In genomic region chr1:30742300-30742962, GRCh38 we compare ENCODE assay signal across 23 cellular contexts. TPM values are rescaled to one million over a fixed set of nuclear protein-coding genes. Genes with fewer than 3 reads are reported as not detected.
DNase-seq lines count a peak whose midpoint lies in the region; ATAC-seq and TF ChIP-seq lines count a peak whose summit lies in the region.
"Had no signal": no experiment of that assay in that cellular context is flagged by ENCODE, and none has a peak within 500 bp of the region (broad histone marks: within the 10 kb centered on the region; RNA-seq: fewer than 3 reads in every experiment).

No MANE protein-coding gene starts in this region.

- intact Hi-C loops in activated CD4-positive, alpha-beta T cell treated with anti-CD3 and anti-CD28 coated beads, Interleukin-2, amount 10 ng/mL, durations not matched to agents 24 days and 14 days (cut with micrococcal nuclease) = loop anchor here (10.0 kb wide), 1 partner anchor 322 kb away; the partner anchor contains the start of gene PUM1

- TF ChIP-seq POLR2A in gastroesophageal sphincter (IDR thresholded peaks at IDR 0.05) = no peak

- H3K4me1 Mint-ChIP-seq in activated CD4-positive, alpha-beta T cell treated with anti-CD3 and anti-CD28 coated beads, Interleukin-2, amount 10 ng/mL, durations not matched to agents 24 days and 14 days = peaks cover 84% of the 10 kb centered on the region
- peaks cover 54 to 85% (median 63%) of the 10 kb centered on the region in 3 donors for H3K4me1 Mint-ChIP-seq in IgD-negative memory B cell
- peaks cover 86% of the 10 kb centered on the region for H3K4me1 Mint-ChIP-seq in activated naive CD8-positive, alpha-beta T cell treated with anti-CD3 and anti-CD28 coated beads, Interleukin-2, amount 10 ng/mL, durations not matched to agents 7 days and 5 days

- no peaks in the 10 kb centered on the region for H3K27me3 Mint-ChIP-seq in activated CD4-positive, alpha-beta T cell treated with anti-CD3 and anti-CD28 coated beads, Interleukin-2, amount 10 ng/mL, durations not matched to agents 24 days and 14 days
- no peaks in the 10 kb centered on the region for H3K27me3 Mint-ChIP-seq in IgD-negative memory B cell
- H3K27me3 Mint-ChIP-seq in activated naive CD8-positive, alpha-beta T cell treated with anti-CD3 and anti-CD28 coated beads, Interleukin-2, amount 10 ng/mL, durations not matched to agents 7 days and 5 days = no peaks in the 10 kb centered on the region
- H3K27me3 Mint-ChIP-seq: dendritic cell treated with granulocyte-macrophage colony-stimulating factor and Interleukin-4, amounts not matched to agents 40 ng/mL and 50 ng/mL, for 4 days had no signal

- no peaks in the 10 kb centered on the region for H4K20me1 ChIP-seq in osteoblast (ENCODE audit: insufficient read depth, low read length)

- H3K27ac Mint-ChIP-seq in activated CD4-positive, alpha-beta T cell treated with anti-CD3 and anti-CD28 coated beads, Interleukin-2, amount 10 ng/mL, durations not matched to agents 24 days and 14 days = peak overlapping the region; percentile 99
- peak overlapping the region; percentile 89 to 98 (median 92) for H3K27ac Mint-ChIP-seq in IgD-negative memory B cell
- peak overlapping the region; percentile 96 for H3K27ac Mint-ChIP-seq in activated naive CD8-positive, alpha-beta T cell treated with anti-CD3 and anti-CD28 coated beads, Interleukin-2, amount 10 ng/mL, durations not matched to agents 7 days and 5 days
- H3K27ac Mint-ChIP-seq: dendritic cell treated with granulocyte-macrophage colony-stimulating factor and Interleukin-4, amounts not matched to agents 40 ng/mL and 50 ng/mL, for 4 days; mesothelial cell of epicardium had no signal

- H3K27me3 ChIP-seq in osteoblast (ENCODE audit: insufficient read depth, low read length) = peaks cover 9% of the 10 kb centered on the region
- H3K27me3 ChIP-seq in gastroesophageal sphincter = no peaks in the 10 kb centered on the region

- peaks cover 59% of the 10 kb centered on the region for H3K36me3 Mint-ChIP-seq in activated CD4-positive, alpha-beta T cell treated with anti-CD3 and anti-CD28 coated beads, Interleukin-2, amount 10 ng/mL, durations not matched to agents 24 days and 14 days (ENCODE audit: low read depth)
- H3K36me3 Mint-ChIP-seq in IgD-negative memory B cell = peaks cover 24% of the 10 kb centered on the region
- peaks cover 50% of the 10 kb centered on the region for H3K36me3 Mint-ChIP-seq in activated naive CD8-positive, alpha-beta T cell treated with anti-CD3 and anti-CD28 coated beads, Interleukin-2, amount 10 ng/mL, durations not matched to agents 7 days and 5 days
- H3K36me3 Mint-ChIP-seq: brain, mesothelial cell of epicardium had no signal

- no peak overlapping the region for H2AFZ ChIP-seq in osteoblast (ENCODE audit: low read length)

- DNase-seq in activated CD4-positive, alpha-beta T cell treated with anti-CD3 and anti-CD28 coated beads, Interleukin-2, amount 10 ng/mL, durations not matched to agents 24 days and 14 days = no peak
- no peak for DNase-seq in activated CD4-positive, alpha-beta T cell treated with anti-CD3 and anti-CD28 coated beads, Interleukin-2, amount 50 U/mL, for 4 hours
- DNase-seq in activated naive CD8-positive, alpha-beta T cell treated with anti-CD3 and anti-CD28 coated beads, Interleukin-2, amount 10 ng/mL, durations not matched to agents 7 days and 5 days = no peak
- DNase-seq in osteoblast (ENCODE audit: insufficient read length, low spot score, missing footprints) = peak; percentile 39
- DNase-seq in stimulated activated CD4-positive, alpha-beta T cell treated with anti-CD3 and anti-CD28 coated beads, Interleukin-4, amount 100 ng/mL, for 24 hours = no peak
- DNase-seq in DMS 273 treated with DMSO at 0.1 percent for 48 hours (lab: John Stamatoyannopoulos, UW) = no peak
- DNase-seq: activated CD4-positive, alpha-beta T cell treated with anti-CD3 and anti-CD28 coated beads for 48 hours; activated effector memory CD4-positive, alpha-beta T cell treated with Interleukin-2 at 50 U/mL for 16 hours; Caco-2; esophagus squamous epithelium; H9; heart right ventricle; occipital lobe; stimulated activated CD4-positive, alpha-beta T cell treated with anti-CD3 and anti-CD28 coated beads, Interleukin-2, amount 100 ng/mL, for 48 hours; trophoblast cell had no signal

- H3K27ac ChIP-seq in osteoblast (ENCODE audit: low read depth, low read length) (no peak overlapping the region), gastroesophageal sphincter (no peak overlapping the region)

- POLR2A ChIA-PET in activated naive CD8-positive, alpha-beta T cell treated with anti-CD3 and anti-CD28 coated beads, Interleukin-2, amount 10 ng/mL, durations not matched to agents 7 days and 5 days (lab: Charles Lee) = interaction anchor here (1.3 to 11.7 kb wide), 4 partner anchors 10 to 37 kb away, joined by 6 to 284 read pairs (median 8); partner anchors contain the start of gene LAPTM5

- TF ChIP-seq CTCF in osteoblast (IDR thresholded peaks at IDR 0.05; ENCODE audit: extremely low read depth, low read depth, low read length) (no peak), gastroesophageal sphincter (IDR thresholded peaks at IDR 0.05) (no peak)

- H3K9me3 Mint-ChIP-seq in activated CD4-positive, alpha-beta T cell treated with anti-CD3 and anti-CD28 coated beads, Interleukin-2, amount 10 ng/mL, durations not matched to agents 24 days and 14 days = no peaks in the 10 kb centered on the region
- H3K9me3 Mint-ChIP-seq in IgD-negative memory B cell = no peaks in the 10 kb centered on the region
- H3K9me3 Mint-ChIP-seq in activated naive CD8-positive, alpha-beta T cell treated with anti-CD3 and anti-CD28 coated beads, Interleukin-2, amount 10 ng/mL, durations not matched to agents 7 days and 5 days = no peaks in the 10 kb centered on the region
- H3K9me3 Mint-ChIP-seq: dendritic cell treated with granulocyte-macrophage colony-stimulating factor and Interleukin-4, amounts not matched to agents 40 ng/mL and 50 ng/mL, for 4 days; H9 had no signal

- no peak for TF ChIP-seq EP300 in gastroesophageal sphincter (IDR thresholded peaks at IDR 0.05)

- H3K9me3 ChIP-seq in osteoblast (ENCODE audit: low read depth, low read length) (no peaks in the 10 kb centered on the region), gastroesophageal sphincter (no peaks in the 10 kb centered on the region)
- H3K9me3 ChIP-seq: Caco-2, esophagus squamous epithelium, heart right ventricle had no signal

- H3K79me2 ChIP-seq in osteoblast (ENCODE audit: insufficient read depth, low read length) = no peaks in the 10 kb centered on the region

- 60% methylated on average over 1 of the region's 11 CpGs; no CpG with 5 or more reads in 1 of the 2 donors for WGBS in gastroesophageal sphincter (ENCODE audit: low coverage in 1 of 2), 2 donors

- H3K4me2 ChIP-seq in osteoblast (ENCODE audit: insufficient read depth, low read length) = no peak overlapping the region

- H3K36me3 ChIP-seq in osteoblast (ENCODE audit: insufficient read depth, low read length) (no peaks in the 10 kb centered on the region), gastroesophageal sphincter (no peaks in the 10 kb centered on the region)

- no peak for ATAC-seq in activated naive CD8-positive, alpha-beta T cell treated with anti-CD3 and anti-CD28 coated beads, Interleukin-2, amount 10 ng/mL, durations not matched to agents 7 days and 5 days (ENCODE audit: low read depth)
- ATAC-seq in gastroesophageal sphincter = no peak
- ATAC-seq: heart right ventricle, sciatic nerve had no signal

- H3K4me1 ChIP-seq in osteoblast (ENCODE audit: insufficient read depth, low read length) = no peaks in the 10 kb centered on the region
- no peaks in the 10 kb centered on the region for H3K4me1 ChIP-seq in gastroesophageal sphincter

- peak overlapping the region; percentile 89 for H3K4me3 Mint-ChIP-seq in activated CD4-positive, alpha-beta T cell treated with anti-CD3 and anti-CD28 coated beads, Interleukin-2, amount 10 ng/mL, durations not matched to agents 24 days and 14 days
- H3K4me3 Mint-ChIP-seq in IgD-negative memory B cell = peak overlapping the region in 3 of 4 donors; percentile 76 to 91 (median 91)
- H3K4me3 Mint-ChIP-seq in activated naive CD8-positive, alpha-beta T cell treated with anti-CD3 and anti-CD28 coated beads, Interleukin-2, amount 10 ng/mL, durations not matched to agents 7 days and 5 days = peak overlapping the region; percentile 11
- H3K4me3 Mint-ChIP-seq: brain; dendritic cell treated with granulocyte-macrophage colony-stimulating factor and Interleukin-4, amounts not matched to agents 40 ng/mL and 50 ng/mL, for 4 days; H9; mesothelial cell of epicardium had no signal

- H3K4me3 ChIP-seq in osteoblast (ENCODE audit: insufficient read depth, low read length) = no peak overlapping the region
- H3K4me3 ChIP-seq in gastroesophageal sphincter = no peak overlapping the region
- H3K4me3 ChIP-seq: esophagus squamous epithelium, heart right ventricle had no signal

RNA-seq across cellular contexts. Expression of gene LAPTM5, which starts 15.1 kb away (rescaled TPM):
- 178 and 179 TPM in 2 replicates for total RNA-seq in activated CD4-positive, alpha-beta T cell treated with anti-CD3 and anti-CD28 coated beads, Interleukin-2, amount 10 ng/mL, durations not matched to agents 24 days and 14 days
- 1,002 TPM for polyA plus RNA-seq in IgD-negative memory B cell
- total RNA-seq in activated naive CD8-positive, alpha-beta T cell treated with anti-CD3 and anti-CD28 coated beads, Interleukin-2, amount 10 ng/mL, durations not matched to agents 7 days and 5 days = 100 to 1,000 TPM; 474 to 485 TPM
- 0.72 and 1.8 TPM in 2 replicates for total RNA-seq in osteoblast
- 10 to 100 TPM in 3 of 4 donors, 1 to 10 TPM in 1; 8.9 to 75.4 (median 40.4) TPM for total RNA-seq in gastroesophageal sphincter
- total RNA-seq: A673, Caco-2, mesothelial cell of epicardium had no signal

RNA-seq across cellular contexts. Expression of gene MATN1, which starts 19.0 kb away (rescaled TPM):
- total RNA-seq in activated CD4-positive, alpha-beta T cell treated with anti-CD3 and anti-CD28 coated beads, Interleukin-2, amount 10 ng/mL, durations not matched to agents 24 days and 14 days = 0.50 and 0.54 TPM in 2 replicates
- not detected for polyA plus RNA-seq in IgD-negative memory B cell
- total RNA-seq in activated naive CD8-positive, alpha-beta T cell treated with anti-CD3 and anti-CD28 coated beads, Interleukin-2, amount 10 ng/mL, durations not matched to agents 7 days and 5 days = under 1 TPM in 1 of 2 experiments, not detected in 1; 0.26 TPM
- total RNA-seq in osteoblast = under 0.01 TPM in 1 of 2 replicates, not detected in the other
- total RNA-seq in gastroesophageal sphincter = not detected
- total RNA-seq: A673; Caco-2; esophagus squamous epithelium; H9; heart right ventricle; T-helper 2 cell treated with Interferon-gamma antibody and Interleukin-4, amounts not matched to agents 100 ng/mL and 5 ng/mL, for 36 hours had no signal
- polyA plus RNA-seq: heart right ventricle had no signal

Comparison
In these comparisons a context has a peak if more than half of its experiments do, and no peak if none do; other contexts are left out.
1. H3K4me3 Mint-ChIP-seq: peak in every context shown above with its lines; median percentile 91 in IgD-negative memory B cell; 89 in activated CD4-positive, alpha-beta T cell treated with anti-CD3 and anti-CD28 coated beads, Interleukin-2, amount 10 ng/mL, durations not matched to agents 24 days and 14 days; 11 in activated naive CD8-positive, alpha-beta T cell treated with anti-CD3 and anti-CD28 coated beads, Interleukin-2, amount 10 ng/mL, durations not matched to agents 7 days and 5 days.